Comparison of ENCODE assay signal across 20 cellular contexts in the genomic region with DNA sequence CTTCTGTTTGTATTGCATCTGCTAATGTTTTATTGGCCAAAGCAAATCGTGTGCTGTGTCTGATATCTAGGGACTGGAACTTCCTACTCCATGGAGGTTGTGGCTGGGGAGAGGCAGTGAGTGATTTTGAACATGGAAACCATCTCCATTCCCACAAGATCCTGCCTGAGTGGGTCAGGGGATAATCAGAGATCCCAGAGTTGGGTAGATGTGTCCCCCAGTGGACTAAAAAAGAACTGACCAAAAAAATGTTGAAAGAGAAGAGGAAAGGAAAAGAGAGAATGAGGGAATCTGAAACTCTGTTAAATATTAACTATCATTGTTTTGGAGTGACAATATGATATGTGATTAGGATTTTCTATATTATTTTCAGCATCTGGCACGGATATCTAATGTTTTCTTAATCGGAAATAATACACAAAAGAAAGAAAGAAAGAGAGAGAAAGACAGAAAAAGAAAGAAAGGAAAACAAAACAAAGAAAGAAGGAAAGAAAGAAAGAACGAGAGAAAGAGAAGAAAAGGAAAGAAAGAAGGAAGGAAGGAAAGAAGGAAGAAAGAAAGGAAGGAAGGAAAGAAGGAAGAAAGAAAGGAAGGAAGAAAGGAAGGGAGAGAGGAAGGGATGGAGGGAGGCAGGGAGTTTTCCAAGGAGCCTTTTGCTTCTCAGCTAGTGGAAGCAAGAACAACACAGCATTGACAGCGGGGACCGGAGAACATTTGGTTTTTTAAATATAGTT.
DNase-seq lines count a peak whose midpoint lies in the region; FAIRE-seq and TF ChIP-seq lines count a peak whose summit lies in the region.
"Had no signal": no experiment of that assay in that cellular context is flagged by ENCODE, and none has a peak within 500 bp of the region (broad histone marks: within the 10 kb centered on the region; RNA-seq: fewer than 3 reads in every experiment).

No MANE protein-coding gene starts in this region.

- H3K4me2 ChIP-seq in OCI-LY1 (ENCODE audit: low read length) (no peak overlapping the region), H1 (ENCODE audit: insufficient read depth in 1 of 2, low read depth in 2 of 2, low read length in 2 of 2) (no peak overlapping the region)

- H2BK15ac ChIP-seq in H1 (ENCODE audit: low read length) = no peak overlapping the region

- H3K79me1 ChIP-seq in H1 (ENCODE audit: low read depth, low read length) = no peaks in the 10 kb centered on the region

- FAIRE-seq in H1 (lab: Jason Lieb, UNC) = peak; percentile 36
- FAIRE-seq: GM12891, HepG2 had no signal

- H2BK12ac ChIP-seq in H1 (ENCODE audit: low read depth, low read length) = no peak overlapping the region

- peaks cover 4% of the 10 kb centered on the region for H3K4me1 Mint-ChIP-seq in progenitor cell of endocrine pancreas (ENCODE audit: low read depth)
- no peaks in the 10 kb centered on the region for H3K4me1 Mint-ChIP-seq in activated T-helper 2 cell treated with anti-CD3 and anti-CD28 coated beads, Interferon-gamma antibody, Interleukin-2, Interleukin-4, amounts not matched to agents 10 μg/mL and 5 μg/mL and 100 μg/mL, durations not matched to agents 14 hours and 24 hours and 36 hours (ENCODE audit: low read depth)

- H3K18ac ChIP-seq in H1 (ENCODE audit: extremely low read depth, low read length) = no peak overlapping the region

- TF ChIP-seq CTCF in OCI-LY1 (IDR thresholded peaks at IDR 0.05; ENCODE audit: low read length) (peak; percentile 11; the same call in 1 of the 2 replicates), H1 (IDR thresholded peaks at IDR 0.05; ENCODE audit: control extremely low read depth in 1 of 3, insufficient read depth in 1 of 3, low read depth in 1 of 3, low read length in 3 of 3) (peak in 2 of 3 experiments; percentile 14 to 34; a peak in 2 of 4 replicates), progenitor cell of endocrine pancreas (IDR thresholded peaks at IDR 0.05; ENCODE audit: unreplicated experiment) (peak; percentile 38), testis (IDR thresholded peaks at IDR 0.05) (no peak)

- H4K91ac ChIP-seq in H1 (replicated peaks; ENCODE audit: insufficient read length, low read length) = no peak overlapping the region

- peak; percentile 6 for DNase-seq in NCI-H1092 treated with DMSO at 0.1 percent for 48 hours (lab: John Stamatoyannopoulos, UW)
- DNase-seq in NCI-H1092 (lab: John Stamatoyannopoulos, UW) = no peak
- DNase-seq in H1 (ENCODE audit: low read depth in 1 of 2, low spot score in 2 of 2) = no peak
- DNase-seq in progenitor cell of endocrine pancreas (ENCODE audit: low spot score, unreplicated experiment) = no peak
- DNase-seq in hypothalamus (lab: John Stamatoyannopoulos, UW) = no peak
- no peak for DNase-seq in activated T-helper 2 cell treated with anti-CD3 and anti-CD28 coated beads, Interferon-gamma antibody, Interleukin-2, Interleukin-4, amounts not matched to agents 10 μg/mL and 5 μg/mL and 100 μg/mL, durations not matched to agents 14 hours and 24 hours and 36 hours (ENCODE audit: low spot score)
- DNase-seq in testis = no peak
- DNase-seq: C1 segment of cervical spinal cord; GOT3; MG63; NCI-H1105 treated with DMSO at 0.1 percent for 48 hours; NCI-H187 treated with DMSO at 0.1 percent for 48 hours; NCI-H524; NK-92 treated with Interleukin-12 subunit alpha and Interleukin-12 subunit beta, amount 100 ng/mL, for 24 hours; PC-3 had no signal

- H3K4me1 ChIP-seq in OCI-LY1 (ENCODE audit: insufficient read depth, low read length, severe bottlenecking) (no peaks in the 10 kb centered on the region), H1 (replicated peaks in 1 of 4; ENCODE audit: control insufficient read depth in 3 of 4, insufficient read depth in 4 of 4, low read length in 3 of 4) (no peaks in the 10 kb centered on the region), testis (no peaks in the 10 kb centered on the region)

- H4K8ac ChIP-seq in H1 (ENCODE audit: extremely low read depth, insufficient read depth, low read length) = no peak overlapping the region

- H2BK5ac ChIP-seq in H1 (ENCODE audit: low read depth, low read length) = no peak overlapping the region

- H3K14ac ChIP-seq in H1 (ENCODE audit: insufficient read length) = no peak overlapping the region

- TF ChIP-seq POLR2A in H1 (IDR thresholded peaks at IDR 0.05; ENCODE audit: control extremely low read depth in 1 of 2, low read depth in 2 of 2, low read length in 2 of 2) (no peak), testis (IDR thresholded peaks at IDR 0.05) (no peak)

- H4K20me1 ChIP-seq in OCI-LY1 (ENCODE audit: insufficient read depth, low read length) (no peaks in the 10 kb centered on the region), H1 (replicated peaks in 1 of 2; ENCODE audit: control insufficient read depth in 1 of 2, insufficient read depth in 2 of 2, low read length in 2 of 2) (no peaks in the 10 kb centered on the region)

- intact Hi-C loops in activated T-helper 2 cell treated with anti-CD3 and anti-CD28 coated beads, Interferon-gamma antibody, Interleukin-2, Interleukin-4, amounts not matched to agents 10 μg/mL and 5 μg/mL and 100 μg/mL, durations not matched to agents 14 hours and 24 hours and 36 hours (cut with micrococcal nuclease) = no loop called here
- intact Hi-C loops in testis (cut with DNase I; ENCODE audit: low total_unique reads) = no loop called here

- H2AFZ ChIP-seq in OCI-LY1 (ENCODE audit: low read length) = no peak overlapping the region
- H2AFZ ChIP-seq in H1 (ENCODE audit: low read length) = no peak overlapping the region; the same call in 1 of the 2 replicates

- H2BK20ac ChIP-seq in H1 (ENCODE audit: low read length) = no peak overlapping the region

- H2BK120ac ChIP-seq in H1 (replicated peaks; ENCODE audit: low read depth, low read length) = no peak overlapping the region

- no peak overlapping the region for H3K9ac ChIP-seq in OCI-LY1 (ENCODE audit: low read length)
- no peak overlapping the region for H3K9ac ChIP-seq in H1 (replicated peaks in 1 of 4; ENCODE audit: extremely low read depth in 1 of 4, low read depth in 3 of 4, low read length in 3 of 4)

- POLR2A ChIA-PET in H1 (lab: Charles Lee; ENCODE audit: partially characterized antibody) = no interaction called here

- H3K36me3 ChIP-seq in OCI-LY1 (ENCODE audit: insufficient read depth, low read length) (no peaks in the 10 kb centered on the region), H1 (ENCODE audit: control insufficient read depth in 2 of 4, insufficient read depth in 4 of 4, low read length in 3 of 4) (no peaks in the 10 kb centered on the region), testis (ENCODE audit: low read depth, missing control alignments) (no peaks in the 10 kb centered on the region)
- H3K36me3 ChIP-seq: MG63 had no signal

- no peak overlapping the region for H3K4me3 Mint-ChIP-seq in progenitor cell of endocrine pancreas (ENCODE audit: low read depth)
- H3K4me3 Mint-ChIP-seq in activated T-helper 2 cell treated with anti-CD3 and anti-CD28 coated beads, Interferon-gamma antibody, Interleukin-2, Interleukin-4, amounts not matched to agents 10 μg/mL and 5 μg/mL and 100 μg/mL, durations not matched to agents 14 hours and 24 hours and 36 hours (ENCODE audit: low read depth) = no peak overlapping the region

- no peaks in the 10 kb centered on the region for H3K79me2 ChIP-seq in OCI-LY1 (ENCODE audit: insufficient read depth, low read length)
- no peaks in the 10 kb centered on the region for H3K79me2 ChIP-seq in H1 (ENCODE audit: control insufficient read depth in 1 of 2, insufficient read depth in 2 of 2, low read length in 2 of 2)

- H2AK5ac ChIP-seq in H1 (ENCODE audit: low read depth, low read length) = no peak overlapping the region

- H3K4ac ChIP-seq in H1 (replicated peaks; ENCODE audit: insufficient read length, low read depth, low read length) = no peak overlapping the region

- no peak overlapping the region for H3K23ac ChIP-seq in H1 (ENCODE audit: insufficient read length)

- WGBS in H1 (ENCODE audit: extremely low coverage in 1 of 2, insufficient coverage in 1 of 2, insufficient read length in 1 of 2, insufficient replicate concordance in 2 of 2, low coverage in 1 of 2, low lambda C conversion rate in 2 of 2, missing lambda C conversion rate in 1 of 2), 2 experiments = 74% methylated on average over 6 of the region's 6 CpGs; no CpG with 5 or more reads in 1 of the 2 experiments
- WGBS in testis, 2 donors = 60 to 73% methylated on average over 6 of the region's 6 CpGs

- no peaks in the 10 kb centered on the region for H3F3A ChIP-seq in OCI-LY1 (ENCODE audit: insufficient read depth, low read length)

- H3K27ac ChIP-seq in OCI-LY1 (ENCODE audit: low read depth, low read length, poor library complexity, severe bottlenecking) (no peak overlapping the region), H1 (ENCODE audit: low read depth, low read length) (no peak overlapping the region), testis (no peak overlapping the region)
- H3K27ac ChIP-seq: 22Rv1, SK-N-MC had no signal

- CTCF ChIA-PET in H1 (lab: Charles Lee; ENCODE audit: partially characterized antibody) = interaction anchor here (0.6 to 1.4 kb wide), 12 partner anchors 8 to 620 kb away, joined by 3 to 6 read pairs (median 3); no protein-coding TSS in a partner anchor

- no peaks in the 10 kb centered on the region for H3K9me2 ChIP-seq in OCI-LY1 (ENCODE audit: low read depth, low read length)

- H3K27ac Mint-ChIP-seq in progenitor cell of endocrine pancreas = no peak overlapping the region
- H3K27ac Mint-ChIP-seq in activated T-helper 2 cell treated with anti-CD3 and anti-CD28 coated beads, Interferon-gamma antibody, Interleukin-2, Interleukin-4, amounts not matched to agents 10 μg/mL and 5 μg/mL and 100 μg/mL, durations not matched to agents 14 hours and 24 hours and 36 hours = no peak overlapping the region

- TF ChIP-seq EP300 in H1 (IDR thresholded peaks at IDR 0.05; ENCODE audit: borderline replicate concordance in 1 of 2, low read depth in 2 of 2, low read length in 2 of 2) = no peak

- no peak overlapping the region for H4K5ac ChIP-seq in H1 (ENCODE audit: insufficient read length, low read depth, low read length)

- H3K36me3 Mint-ChIP-seq in progenitor cell of endocrine pancreas (ENCODE audit: insufficient read depth) = no peaks in the 10 kb centered on the region
- no peaks in the 10 kb centered on the region for H3K36me3 Mint-ChIP-seq in activated T-helper 2 cell treated with anti-CD3 and anti-CD28 coated beads, Interferon-gamma antibody, Interleukin-2, Interleukin-4, amounts not matched to agents 10 μg/mL and 5 μg/mL and 100 μg/mL, durations not matched to agents 14 hours and 24 hours and 36 hours (ENCODE audit: low read depth)

- TF ChIP-seq RAD21 in H1 (IDR thresholded peaks at IDR 0.05 in 1 of 2, conservative IDR thresholded peaks at IDR 0.05 in 1 of 2; ENCODE audit: low read depth in 2 of 2, low read length in 2 of 2) = peak; percentile 48 to 53; a peak in 3 of 4 replicates

- no peaks in the 10 kb centered on the region for H3K27me3 Mint-ChIP-seq in progenitor cell of endocrine pancreas
- H3K27me3 Mint-ChIP-seq in activated T-helper 2 cell treated with anti-CD3 and anti-CD28 coated beads, Interferon-gamma antibody, Interleukin-2, Interleukin-4, amounts not matched to agents 10 μg/mL and 5 μg/mL and 100 μg/mL, durations not matched to agents 14 hours and 24 hours and 36 hours (ENCODE audit: low read depth) = no peaks in the 10 kb centered on the region

- H3K23me2 ChIP-seq in H1 (ENCODE audit: low read depth, low read length) = no peaks in the 10 kb centered on the region

- H3K4me3 ChIP-seq in OCI-LY1 (ENCODE audit: low read depth, low read length, poor library complexity, severe bottlenecking) = no peak overlapping the region
- H3K4me3 ChIP-seq in H1 (ENCODE audit: extremely low read depth in 1 of 4, insufficient read depth in 2 of 4, low read depth in 3 of 4, low read length in 4 of 4) = no peak overlapping the region
- H3K4me3 ChIP-seq in testis = no peak overlapping the region
- H3K4me3 ChIP-seq: MG63, SK-N-MC had no signal

- no peaks in the 10 kb centered on the region for H3K27me3 ChIP-seq in OCI-LY1 (ENCODE audit: insufficient read depth, low read length)
- H3K27me3 ChIP-seq in H1 (replicated peaks in 1 of 4; ENCODE audit: control insufficient read depth in 3 of 4, extremely low read depth in 1 of 4, insufficient read depth in 3 of 4, low read length in 3 of 4) = no peaks in the 10 kb centered on the region
- no peaks in the 10 kb centered on the region for H3K27me3 ChIP-seq in testis
- H3K27me3 ChIP-seq: MG63 had no signal

- H3K9me3 ChIP-seq in OCI-LY1 (ENCODE audit: low read length) (no peaks in the 10 kb centered on the region), H1 (ENCODE audit: insufficient read depth in 2 of 2, low read depth in 1 of 2, low read length in 1 of 2) (peaks cover 1 to 3% of the 10 kb centered on the region in 2 experiments; a peak in 2 of 4 replicates), testis (no peaks in the 10 kb centered on the region)
- H3K9me3 ChIP-seq: MG63 had no signal

- H3K9me3 Mint-ChIP-seq in progenitor cell of endocrine pancreas (ENCODE audit: low read depth) = no peaks in the 10 kb centered on the region
- H3K9me3 Mint-ChIP-seq in activated T-helper 2 cell treated with anti-CD3 and anti-CD28 coated beads, Interferon-gamma antibody, Interleukin-2, Interleukin-4, amounts not matched to agents 10 μg/mL and 5 μg/mL and 100 μg/mL, durations not matched to agents 14 hours and 24 hours and 36 hours = no peaks in the 10 kb centered on the region

- no peak overlapping the region for H3K56ac ChIP-seq in H1 (replicated peaks; ENCODE audit: insufficient read length, low read depth, low read length)

Comparison
In these comparisons a context has a peak if more than half of its experiments do, and no peak if none do; other contexts are left out.
1. CTCF ChIP-seq: peak in OCI-LY1 (single experiment), H1 (2 of 3) and progenitor cell of endocrine pancreas (single experiment); none in testis (0 of 3).